Comparison of ENCODE assay signal across 8 cellular contexts in the genomic region with DNA sequence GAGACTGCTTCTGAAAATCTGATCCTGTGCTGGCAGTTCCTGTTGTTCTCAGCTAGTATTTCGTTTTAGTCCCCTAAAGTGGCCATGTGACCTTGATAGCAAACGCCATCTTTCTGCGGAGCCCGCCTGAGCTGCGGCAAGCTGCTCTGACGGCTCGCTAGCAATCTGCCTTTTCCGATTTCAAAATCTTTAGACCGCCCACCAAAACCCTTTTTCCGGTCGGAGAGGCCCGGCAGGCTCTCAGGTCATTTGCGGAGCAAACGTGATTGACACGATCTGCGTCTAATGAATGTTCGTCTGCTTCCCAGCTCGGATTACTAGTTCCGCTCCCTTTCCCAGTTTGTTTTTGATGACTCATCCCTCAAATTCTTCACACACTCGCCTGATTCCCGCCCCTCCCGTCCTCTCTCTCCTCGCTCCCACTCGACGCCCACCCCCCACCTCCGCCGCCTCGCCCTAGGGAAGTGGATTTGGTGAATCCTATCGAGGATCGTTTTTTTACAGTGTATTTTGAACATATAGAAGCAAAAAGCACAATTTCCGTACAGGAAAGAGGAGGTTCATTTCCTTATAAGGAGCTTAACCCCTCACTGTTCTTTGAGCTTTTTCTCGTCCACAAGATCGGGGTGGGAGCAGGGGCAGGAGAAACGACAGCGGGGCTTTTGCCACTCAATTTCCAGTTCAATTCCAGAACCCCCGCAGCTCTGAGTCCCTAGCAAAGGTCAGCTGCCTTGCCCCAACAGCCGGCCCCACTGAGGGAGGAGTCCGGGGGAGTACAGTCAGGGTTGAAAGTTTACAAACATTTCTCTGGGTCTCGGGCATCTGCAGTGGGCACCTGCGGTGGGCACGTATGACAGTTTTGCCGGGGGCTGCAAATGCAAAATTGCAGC. TPM values are rescaled to one million over a fixed set of nuclear protein-coding genes. Genes with fewer than 3 reads are reported as not detected.
A peak's percentile ranks its signal among the peaks of the same experiment; 100 is the strongest.
DNase-seq lines count a peak whose midpoint lies in the region; ATAC-seq, FAIRE-seq and TF ChIP-seq lines count a peak whose summit lies in the region.

No MANE protein-coding gene starts in this region.

- peak overlapping the region; percentile 73 for H3K4me3 Mint-ChIP-seq in chondrocyte (ENCODE audit: unreplicated experiment)

- DNase-seq in AG04450 (ENCODE audit: low read depth, low spot score) (peak; percentile 87), NCI-H2227 treated with DMSO at 0.1 percent for 48 hours (lab: John Stamatoyannopoulos, UW) (peak; percentile 99), chondrocyte (ENCODE audit: low spot score) (no peak), keratinocyte (ENCODE audit: low read depth, low spot score) (peak; percentile 7)
- peak; percentile 69 for DNase-seq in activated CD4-positive, alpha-beta T cell treated with anti-CD3 and anti-CD28 coated beads for 1 hour
- DNase-seq in stimulated activated CD4-positive, alpha-beta T cell treated with anti-CD3 and anti-CD28 coated beads, Interleukin-12 subunit alpha, Interleukin-12 subunit beta, amount 100 ng/mL, for 48 hours (ENCODE audit: low read depth in 2 of 3, low spot score in 1 of 3): peak; percentile 70 to 72 (median 71)

- H3K9me1 ChIP-seq in keratinocyte (ENCODE audit: control insufficient read depth, extremely low read depth, insufficient read depth, low read length): no peaks in the 10 kb centered on the region

- no peaks in the 10 kb centered on the region for H3K36me3 Mint-ChIP-seq in chondrocyte (ENCODE audit: low read depth)

- H3K9ac ChIP-seq in keratinocyte (ENCODE audit: control insufficient read depth, extremely low read depth, insufficient read depth, low read length): peak overlapping the region; percentile 64

- H3K4me3 ChIP-seq in AG04450 (ENCODE audit: low read depth, low read length) (peak overlapping the region; percentile 55), keratinocyte (ENCODE audit: control insufficient read depth in 2 of 3, extremely low read depth in 1 of 3, insufficient read depth in 2 of 3, low read depth in 1 of 3, low read length in 3 of 3) (peak overlapping the region; percentile 39 to 69 (median 54))

- peak; percentile 66 for FAIRE-seq in keratinocyte (lab: Jason Lieb, UNC)

- peak overlapping the region; percentile 73 for H3K4me2 ChIP-seq in keratinocyte (ENCODE audit: control insufficient read depth, extremely low read depth, insufficient read depth, low read depth, low read length)

- H3K36me3 ChIP-seq in keratinocyte (ENCODE audit: control insufficient read depth in 2 of 2, extremely low read depth in 1 of 2, insufficient read depth in 2 of 2, low read length in 2 of 2): no peaks in the 10 kb centered on the region

- no peaks in the 10 kb centered on the region for H3K4me1 ChIP-seq in keratinocyte (ENCODE audit: control insufficient read depth, extremely low read depth, insufficient read depth, low read length)

- dilution Hi-C loops in keratinocyte (cut with MboI; ENCODE audit: extremely low pct_ligation_motif_present, low sequenced_read_pairs): no loop called here

- peak overlapping the region; percentile 22 for H2AFZ ChIP-seq in keratinocyte (ENCODE audit: control insufficient read depth, low read length)

- POLR2A ChIA-PET in AG04450 (lab: Yijun Ruan, JAX): interaction anchor here (0.7 to 1.6 kb wide), 6 partner anchors 64 to 1087 kb away, joined by 3 to 7 read pairs (median 4); partner anchors contain the start of genes ITGB1BP2, MED12, NONO and ZMYM3

- H3K9me3 Mint-ChIP-seq in chondrocyte (ENCODE audit: low read depth): no peaks in the 10 kb centered on the region

- no peaks in the 10 kb centered on the region for H3K79me2 ChIP-seq in keratinocyte (ENCODE audit: control insufficient read depth, insufficient read depth, low read length)

- H3K27me3 Mint-ChIP-seq in chondrocyte (ENCODE audit: low read depth): no peaks in the 10 kb centered on the region

- peaks cover 14% of the 10 kb centered on the region for H3K4me1 Mint-ChIP-seq in chondrocyte (ENCODE audit: low read depth)

- no peaks in the 10 kb centered on the region for H3K27me3 ChIP-seq in AG04450 (ENCODE audit: control insufficient read depth, insufficient read depth, low read length)
- no peaks in the 10 kb centered on the region for H3K27me3 ChIP-seq in keratinocyte (ENCODE audit: control insufficient read depth, extremely low read depth, insufficient read depth, low read length)

- peak overlapping the region; percentile 90 for H3K27ac Mint-ChIP-seq in chondrocyte (ENCODE audit: unreplicated experiment)

- H3K9me3 ChIP-seq in AG04450 (ENCODE audit: control insufficient read depth, insufficient read depth, low read length) (no peaks in the 10 kb centered on the region), keratinocyte (ENCODE audit: control insufficient read depth, low read depth, low read length) (no peaks in the 10 kb centered on the region)

- no peak for TF ChIP-seq CTCF in AG04450 (IDR thresholded peaks at IDR 0.05; ENCODE audit: low read depth, low read length)
- TF ChIP-seq CTCF in chondrocyte (IDR thresholded peaks at IDR 0.05): no peak
- no peak for TF ChIP-seq CTCF in keratinocyte (optimal IDR thresholded peaks at IDR 0.05 in 1 of 3, IDR thresholded peaks at IDR 0.05 in 1 of 3, conservative IDR thresholded peaks at IDR 0.05 in 1 of 3; ENCODE audit: extremely low read depth in 1 of 3, insufficient read depth in 2 of 3, low read length in 3 of 3)

- H4K20me1 ChIP-seq in keratinocyte (ENCODE audit: control insufficient read depth, extremely low read depth, insufficient read depth, low read length): no peaks in the 10 kb centered on the region

- CTCF ChIA-PET in AG04450 (lab: Charles Lee): interaction anchor here (1.0 to 1.5 kb wide), 4 partner anchors 167 to 413 kb away, joined by 3 to 8 read pairs (median 4); no protein-coding TSS in a partner anchor

- ATAC-seq in GM18907 (IDR thresholded peaks at IDR 0.05; ENCODE audit: unreplicated experiment) (peak; percentile 86), HG03139 (IDR thresholded peaks at IDR 0.05; ENCODE audit: unreplicated experiment) (peak; percentile 92)

- peak overlapping the region; percentile 52 for H3K27ac ChIP-seq in AG04450 (ENCODE audit: low read depth, low read length)
- peak overlapping the region; percentile 66 for H3K27ac ChIP-seq in keratinocyte (ENCODE audit: control insufficient read depth, insufficient read depth, low read length)

RNA-seq across cellular contexts. Expression of gene NLGN3, which starts 37.5 kb away (rescaled TPM):
- polyA plus RNA-seq in AG04450 (2011; rRNA removed): 0.36 and 0.42 TPM in 2 replicates
- 0.37 and 0.43 TPM in 2 replicates for polyA minus RNA-seq in AG04450 (2011; rRNA and poly(A)+ RNA removed)
- total RNA-seq in chondrocyte: 0.52 to 1.1 TPM (median 0.87 TPM) in 3 replicates
- 0.05 to 0.08 TPM (median 0.07 TPM) in 3 replicates for polyA plus RNA-seq in keratinocyte
- polyA plus RNA-seq in keratinocyte (2011; ENCODE audit: low read depth): 0.42 TPM
- 0.04 and 0.06 TPM in 2 replicates for polyA plus RNA-seq in keratinocyte (2011; cell fraction: cytosol; rRNA removed)
- polyA plus RNA-seq in keratinocyte (2011; cell fraction: nucleus; rRNA removed): 0.85 and 1.2 TPM in 2 replicates
- polyA plus RNA-seq in keratinocyte (2012; ENCODE audit: low replicate concordance): 0.03 and 0.51 TPM in 2 replicates
- 0.16 TPM in 1 of 3 replicates, not detected in the others for polyA minus RNA-seq in keratinocyte
- not detected for polyA minus RNA-seq in keratinocyte (2011; cell fraction: cytosol; rRNA and poly(A)+ RNA removed)
- 0.32 and 0.54 TPM in 2 replicates for polyA minus RNA-seq in keratinocyte (2011; cell fraction: nucleus; rRNA and poly(A)+ RNA removed)

RNA-seq across cellular contexts. Expression of gene GJB1, which starts 40.9 kb away (rescaled TPM):
- polyA plus RNA-seq in AG04450 (2011; rRNA removed): not detected in 2 replicates
- not detected in 2 replicates for polyA minus RNA-seq in AG04450 (2011; rRNA and poly(A)+ RNA removed)
- not detected in 3 replicates for total RNA-seq in chondrocyte
- not detected in 3 replicates for polyA plus RNA-seq in keratinocyte
- polyA plus RNA-seq in keratinocyte (2011; ENCODE audit: low read depth): not detected
- not detected in 2 replicates for polyA plus RNA-seq in keratinocyte (2011; cell fraction: cytosol; rRNA removed)
- polyA plus RNA-seq in keratinocyte (2011; cell fraction: nucleus; rRNA removed): not detected in 2 replicates
- polyA plus RNA-seq in keratinocyte (2012; ENCODE audit: low replicate concordance): not detected in 2 replicates
- polyA minus RNA-seq in keratinocyte: not detected in 3 replicates
- not detected for polyA minus RNA-seq in keratinocyte (2011; cell fraction: cytosol; rRNA and poly(A)+ RNA removed)
- not detected in 2 replicates for polyA minus RNA-seq in keratinocyte (2011; cell fraction: nucleus; rRNA and poly(A)+ RNA removed)
